In genomic region chr11:114774599-114775365, GRCh38 we compare ENCODE assay signal across 8 cellular contexts.
DNase-seq lines count a peak whose midpoint lies in the region; ATAC-seq and TF ChIP-seq lines count a peak whose summit lies in the region.

No MANE protein-coding gene starts in this region.

- peaks cover 9% of the 10 kb centered on the region for H3K27me3 Mint-ChIP-seq in activated CD4-positive, alpha-beta memory T cell treated with anti-CD3 and anti-CD28 coated beads for 36 hours

- POLR2A ChIA-PET in activated CD4-positive, alpha-beta memory T cell treated with anti-CD3 and anti-CD28 coated beads for 36 hours (lab: Charles Lee), result no interaction called here

- no peaks in the 10 kb centered on the region for H3K36me3 Mint-ChIP-seq in activated CD4-positive, alpha-beta memory T cell treated with anti-CD3 and anti-CD28 coated beads for 36 hours

- no peaks in the 10 kb centered on the region for H3K4me1 Mint-ChIP-seq in activated CD4-positive, alpha-beta memory T cell treated with anti-CD3 and anti-CD28 coated beads for 36 hours (ENCODE audit: low read depth)

- intact Hi-C loops in activated CD4-positive, alpha-beta memory T cell treated with anti-CD3 and anti-CD28 coated beads for 36 hours (cut with micrococcal nuclease), result no loop called here

- CTCF ChIA-PET in activated CD4-positive, alpha-beta memory T cell treated with anti-CD3 and anti-CD28 coated beads for 36 hours (lab: Charles Lee), result interaction anchor here (0.6 kb wide), 1 partner anchor 620 kb away, joined by 3 read pairs; no protein-coding TSS in a partner anchor

- TF ChIP-seq CTCF in GM10266 (IDR thresholded peaks at IDR 0.05; ENCODE audit: control insufficient read depth, insufficient read depth, low read depth, missing control alignments), result peak; percentile 57

- H3K9me3 Mint-ChIP-seq in activated CD4-positive, alpha-beta memory T cell treated with anti-CD3 and anti-CD28 coated beads for 36 hours, result no peaks in the 10 kb centered on the region

- no peak for ATAC-seq in HG03159 (IDR thresholded peaks at IDR 0.05; ENCODE audit: unreplicated experiment)
- ATAC-seq in HG03521 (IDR thresholded peaks at IDR 0.05; ENCODE audit: unreplicated experiment), result no peak

- H3K27ac Mint-ChIP-seq in activated CD4-positive, alpha-beta memory T cell treated with anti-CD3 and anti-CD28 coated beads for 36 hours, result no peak overlapping the region

- no peak overlapping the region for H3K4me3 Mint-ChIP-seq in activated CD4-positive, alpha-beta memory T cell treated with anti-CD3 and anti-CD28 coated beads for 36 hours

- DNase-seq in AG08396 (ENCODE audit: low spot score) (peak; percentile 19), GM10266 (ENCODE audit: extremely low spot score) (peak; percentile 38), NCI-H2029 (lab: John Stamatoyannopoulos, UW) (peak; percentile 48), iPS DF 19.7 (ENCODE audit: low read depth, low spot score) (peak; percentile 20), superior temporal gyrus (ENCODE audit: extremely low spot score) (peak; percentile 89)
- DNase-seq in activated CD4-positive, alpha-beta memory T cell treated with anti-CD3 and anti-CD28 coated beads for 36 hours, result peak; percentile 33

Comparison
In these comparisons a context has a peak if more than half of its experiments do, and no peak if none do; other contexts are left out.
1. DNase-seq: peak in every context shown above with its lines; median percentile 89 in superior temporal gyrus; 48 in NCI-H2029; 38 in GM10266; 33 in activated CD4-positive, alpha-beta memory T cell treated with anti-CD3 and anti-CD28 coated beads for 36 hours; 20 in iPS DF 19.7; 19 in AG08396.